ENCODE assay signal across 21 cellular contexts in the genomic region with DNA sequence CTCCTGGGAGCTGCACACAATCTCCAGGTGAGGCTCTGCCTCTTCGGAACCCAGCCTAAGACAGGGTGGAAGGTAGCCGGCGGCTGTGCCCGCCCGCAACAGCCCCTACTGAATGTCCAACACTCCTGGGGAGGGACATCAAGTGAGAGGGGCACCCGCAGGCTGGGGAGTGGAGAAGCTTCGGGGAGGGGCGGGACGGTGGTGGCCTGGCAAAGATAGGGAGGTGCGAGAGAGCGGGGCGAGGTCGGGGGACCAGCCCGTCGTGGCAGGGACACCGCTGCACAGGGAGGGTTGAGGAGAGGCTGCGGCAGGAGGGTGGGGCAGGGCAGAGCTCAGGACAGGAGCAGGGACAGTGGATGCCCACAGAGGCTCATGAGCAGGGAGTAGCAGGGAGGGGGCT. TPM values are rescaled to one million over a fixed set of nuclear protein-coding genes. Genes with fewer than 3 reads are reported as not detected.
"Had no signal": no experiment of that assay in that cellular context is flagged by ENCODE, and none has a peak within 500 bp of the region (broad histone marks: within the 10 kb centered on the region; RNA-seq: fewer than 3 reads in every experiment).

No MANE protein-coding gene starts in this region.

- H3K27ac ChIP-seq: colonic mucosa, hepatocyte, neutrophil, psoas muscle, right lobe of liver, transverse colon had no signal

- H3K27me3 Mint-ChIP-seq: stimulated activated memory B cell treated with anti-CD40 and anti-IgM and Interleukin-4, amounts not matched to agents 10 μg/mL and 1 μg/mL and 100 μg/mL, for 72 hours had no signal

- H3K9me3 ChIP-seq: colonic mucosa, neutrophil, psoas muscle, right lobe of liver, testis, transverse colon had no signal

- H3K4me3 Mint-ChIP-seq: endodermal cell; natural killer cell; stimulated activated memory B cell treated with anti-CD40 and anti-IgM and Interleukin-4, amounts not matched to agents 10 μg/mL and 1 μg/mL and 100 μg/mL, for 72 hours; stimulated activated naive CD8-positive, alpha-beta T cell treated with anti-CD3 and anti-CD28 coated beads, Interleukin-15, amount 100 ng/mL, for 72 hours had no signal

- H3K4me3 ChIP-seq: colonic mucosa, hepatocyte, psoas muscle, right lobe of liver, testis, transverse colon had no signal

- H3K4me2 ChIP-seq: hepatocyte had no signal

- H3K9me3 Mint-ChIP-seq: endodermal cell; natural killer cell; stimulated activated memory B cell treated with anti-CD40 and anti-IgM and Interleukin-4, amounts not matched to agents 10 μg/mL and 1 μg/mL and 100 μg/mL, for 72 hours; stimulated activated naive CD8-positive, alpha-beta T cell treated with anti-CD3 and anti-CD28 coated beads, Interleukin-15, amount 100 ng/mL, for 72 hours had no signal

- DNase-seq: colonic mucosa; effector CD4-positive, alpha-beta T cell; endodermal cell; erythroblast; foreskin melanocyte; head of caudate nucleus; kidney; left cardiac atrium; natural killer cell; psoas muscle; retina; right lobe of liver; stimulated activated CD4-positive, alpha-beta T cell treated with anti-CD3 and anti-CD28 coated beads, Interleukin-4, amount 100 ng/mL, for 1 hour; stimulated activated CD8-positive, alpha-beta memory T cell treated with anti-CD3 and anti-CD28 coated beads, Interleukin-4, amount 100 ng/mL, for 48 hours; stimulated activated naive CD8-positive, alpha-beta T cell treated with anti-CD3 and anti-CD28 coated beads, Interleukin-15, amount 100 ng/mL, for 72 hours; testis; transverse colon had no signal

- H3K36me3 ChIP-seq: colonic mucosa, neutrophil, right lobe of liver, transverse colon had no signal

- H3K4me1 ChIP-seq: colonic mucosa, psoas muscle had no signal

- H3K36me3 Mint-ChIP-seq: natural killer cell; stimulated activated memory B cell treated with anti-CD40 and anti-IgM and Interleukin-4, amounts not matched to agents 10 μg/mL and 1 μg/mL and 100 μg/mL, for 72 hours had no signal

- H3K27me3 ChIP-seq: colonic mucosa, hepatocyte, right lobe of liver, testis, transverse colon had no signal

- H2AFZ ChIP-seq: hepatocyte had no signal

- H3K27ac Mint-ChIP-seq: endodermal cell had no signal

- H3K79me2 ChIP-seq: hepatocyte had no signal

RNA-seq across cellular contexts. Expression of a gene that starts 17.1 kb away (rescaled TPM):
- total RNA-seq: natural killer cell had no signal

RNA-seq across cellular contexts. Expression of a gene that starts 49.9 kb away (rescaled TPM):
- total RNA-seq: endothelial cell of umbilical vein had no signal
